Comparison of ENCODE assay signal across 8 cellular contexts in the genomic region with DNA sequence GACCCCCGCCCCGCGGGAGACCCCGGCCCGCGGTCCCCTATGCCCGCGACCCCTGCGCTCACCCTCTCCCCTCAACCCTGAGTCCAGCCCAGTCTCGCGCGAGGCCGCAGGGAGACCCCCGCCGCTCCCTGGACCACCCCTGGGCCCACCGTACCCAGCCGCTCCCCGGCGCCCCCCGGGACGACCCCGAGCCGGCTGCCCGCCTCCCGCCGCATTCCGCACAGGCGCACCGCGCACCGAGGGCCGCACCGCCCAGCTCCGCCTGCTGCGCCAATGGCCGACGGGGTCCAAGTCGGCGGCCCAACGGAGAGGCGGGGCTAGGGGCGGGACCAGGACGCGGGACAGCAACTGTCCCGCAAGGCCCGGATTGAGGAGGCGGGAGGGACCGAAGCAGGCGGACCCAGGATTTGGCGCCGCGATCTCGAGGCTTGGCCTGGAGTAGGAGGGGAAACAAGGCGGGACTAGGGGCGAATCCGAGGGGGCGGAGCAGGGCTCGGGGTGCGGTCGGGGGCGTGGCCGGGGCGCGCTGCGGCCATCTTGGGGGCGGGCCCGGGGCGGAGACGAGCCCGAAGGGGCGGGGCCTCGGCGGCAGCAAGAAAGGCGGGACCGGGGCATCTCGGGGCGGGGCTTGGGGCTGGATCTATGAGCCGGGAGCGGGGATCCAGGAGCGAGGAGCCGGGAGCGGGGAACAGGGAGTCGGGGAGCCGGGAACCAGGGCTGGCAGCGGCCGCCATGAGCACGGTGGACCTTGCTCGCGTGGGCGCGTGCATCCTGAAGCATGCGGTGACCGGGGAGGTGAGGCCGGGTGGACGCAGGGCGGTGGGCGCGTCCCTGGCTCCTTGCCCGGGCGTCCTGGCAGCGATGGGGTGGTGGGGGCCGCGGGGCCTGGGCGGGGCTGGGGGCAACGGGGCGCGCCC. TPM values are rescaled to one million over a fixed set of nuclear protein-coding genes. Genes with fewer than 3 reads are reported as not detected.
DNase-seq lines count a peak whose midpoint lies in the region; ATAC-seq and TF ChIP-seq lines count a peak whose summit lies in the region.

A gene with protein sequence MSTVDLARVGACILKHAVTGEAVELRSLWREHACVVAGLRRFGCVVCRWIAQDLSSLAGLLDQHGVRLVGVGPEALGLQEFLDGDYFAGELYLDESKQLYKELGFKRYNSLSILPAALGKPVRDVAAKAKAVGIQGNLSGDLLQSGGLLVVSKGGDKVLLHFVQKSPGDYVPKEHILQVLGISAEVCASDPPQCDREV (plus strand): TSS at position 624 of the 917 bp plus-strand sequence. CDS start 109 bp downstream, at position 733.

- no peak for TF ChIP-seq CTCF in left lung (IDR thresholded peaks at IDR 0.05)

- peaks cover 21 to 53% of the 10 kb centered on the region in 2 donors for H3K4me1 ChIP-seq in left lung

- intact Hi-C loops in left lung (cut with DNase I), result no loop called here

- H3K36me3 ChIP-seq in left lung, result peaks cover 0 to 17% of the 10 kb centered on the region in 2 donors

- H3K4me3 ChIP-seq in left lung, result peak within 1 kb of the TSS; percentile 82 to 87

- H3K9me3 ChIP-seq in left lung, result no peaks in the 10 kb centered on the region

- DNase-seq in CD1c-positive myeloid dendritic cell (ENCODE audit: extremely low spot score), result peak; percentile 99
- DNase-seq in NCI-H82 treated with DMSO at 0.1 percent for 48 hours (lab: John Stamatoyannopoulos, UW; ENCODE audit: unreplicated experiment), result peak; percentile 86
- peak; percentile 99 for DNase-seq in activated CD4-positive, alpha-beta T cell treated with anti-CD3 and anti-CD28 coated beads, Interleukin-2, amount 50 U/mL, for 48 hours
- DNase-seq in dermis blood vessel endothelial cell, result peak; percentile 99
- peak; percentile 100 for DNase-seq in left lung
- peak; percentile 92 for DNase-seq in stimulated activated CD4-positive, alpha-beta T cell treated with anti-CD3 and anti-CD28 coated beads, Interleukin-2, amount 100 ng/mL, for 4 hours (ENCODE audit: low read depth)

- peak within 1 kb of the TSS; percentile 97 to 98 for H3K27ac ChIP-seq in left lung

- ATAC-seq in GM19397 (IDR thresholded peaks at IDR 0.05; ENCODE audit: unreplicated experiment), result peak; percentile 65
- peak; percentile 55 for ATAC-seq in HG03565 (IDR thresholded peaks at IDR 0.05; ENCODE audit: unreplicated experiment)
- peak; percentile 91 for ATAC-seq in left lung

- H3K27me3 ChIP-seq in left lung, result peaks cover 0 to 10% of the 10 kb centered on the region in 2 donors

RNA-seq across cellular contexts. Expression of the gene that starts here (rescaled TPM):
- total RNA-seq in dermis blood vessel endothelial cell (63.0 and 128 TPM in 2 replicates), left lung (10 to 100 TPM; 33.2 to 43.4 TPM)

Comparison
In these comparisons a context has a peak if more than half of its experiments do, and no peak if none do; other contexts are left out.
1. Peak in every context shown above with its lines: DNase-seq, ATAC-seq, H3K4me3 ChIP-seq and H3K27ac ChIP-seq.